9 cellular contexts compared by ENCODE assay signal in genomic region chr18:33560686-33561370, GRCh38. TPM values are rescaled to one million over a fixed set of nuclear protein-coding genes. Genes with fewer than 3 reads are reported as not detected.
DNase-seq lines count a peak whose midpoint lies in the region; ATAC-seq, FAIRE-seq and TF ChIP-seq lines count a peak whose summit lies in the region.
"Had no signal": no experiment of that assay in that cellular context is flagged by ENCODE, and none has a peak within 500 bp of the region (broad histone marks: within the 10 kb centered on the region; RNA-seq: fewer than 3 reads in every experiment).

No MANE protein-coding gene starts in this region.

- H3K27me3 ChIP-seq in pancreas = no peaks in the 10 kb centered on the region
- H3K27me3 ChIP-seq: neutrophil had no signal

- peaks cover 8 to 54% (median 18%) of the 10 kb centered on the region in 6 donors for H3K9me3 Mint-ChIP-seq in immature natural killer cell
- peaks cover 0 to 11% of the 10 kb centered on the region in 2 donors for H3K9me3 Mint-ChIP-seq in stimulated activated naive CD8-positive, alpha-beta T cell treated with anti-CD3 and anti-CD28 coated beads, Interleukin-15, amount 100 ng/mL, for 72 hours

- no peak for ATAC-seq in pancreas
- no peak for ATAC-seq in stimulated activated naive CD8-positive, alpha-beta T cell treated with anti-CD3 and anti-CD28 coated beads, Interleukin-15, amount 100 ng/mL, for 72 hours

- TF ChIP-seq CTCF in fibroblast of the aortic adventitia (IDR thresholded peaks at IDR 0.05; ENCODE audit: insufficient read depth, low read length) (no peak), pancreas (IDR thresholded peaks at IDR 0.05) (no peak)

- no peaks in the 10 kb centered on the region for H3K27me3 Mint-ChIP-seq in immature natural killer cell (ENCODE audit: low read depth in 3 of 3)
- no peaks in the 10 kb centered on the region for H3K27me3 Mint-ChIP-seq in stimulated activated naive CD8-positive, alpha-beta T cell treated with anti-CD3 and anti-CD28 coated beads, Interleukin-15, amount 100 ng/mL, for 72 hours

- peaks cover 0 to 5% (median 0%) of the 10 kb centered on the region in 3 donors for H3K4me1 ChIP-seq in pancreas

- peaks cover 0 to 4% (median 0%) of the 10 kb centered on the region in 3 donors for H3K36me3 Mint-ChIP-seq in immature natural killer cell

- H3K4me3 Mint-ChIP-seq in immature natural killer cell = no peak overlapping the region
- no peak overlapping the region for H3K4me3 Mint-ChIP-seq in stimulated activated naive CD8-positive, alpha-beta T cell treated with anti-CD3 and anti-CD28 coated beads, Interleukin-15, amount 100 ng/mL, for 72 hours

- no peaks in the 10 kb centered on the region for H3K9me3 ChIP-seq in pancreas
- H3K9me3 ChIP-seq: neutrophil had no signal

- no peak overlapping the region for H3K27ac Mint-ChIP-seq in immature natural killer cell
- H3K27ac Mint-ChIP-seq in stimulated activated naive CD8-positive, alpha-beta T cell treated with anti-CD3 and anti-CD28 coated beads, Interleukin-15, amount 100 ng/mL, for 72 hours = peak overlapping the region in 1 of 2 donors; percentile 58

- intact Hi-C loops in pancreas (cut with DNase I) (no loop called here), head of caudate nucleus (cut with DNase I) (no loop called here)

- H3K27ac ChIP-seq in pancreas = no peak overlapping the region
- H3K27ac ChIP-seq: neutrophil had no signal

- no peak overlapping the region for H3K4me3 ChIP-seq in fibroblast of the aortic adventitia (ENCODE audit: low read depth, low read length)
- no peak overlapping the region for H3K4me3 ChIP-seq in pancreas

- DNase-seq in GDM1 (lab: John Stamatoyannopoulos, UW) (peak; percentile 45), H4 (ENCODE audit: low spot score) (peak; percentile 34), NCI-H226 (peak; percentile 29), fibroblast of the aortic adventitia (ENCODE audit: low read depth) (peak; percentile 74), immature natural killer cell (no peak), pancreas (no peak), head of caudate nucleus (no peak)
- no peak for DNase-seq in stimulated activated naive CD8-positive, alpha-beta T cell treated with anti-CD3 and anti-CD28 coated beads, Interleukin-15, amount 100 ng/mL, for 72 hours

- no peaks in the 10 kb centered on the region for H3K4me1 Mint-ChIP-seq in immature natural killer cell
- no peaks in the 10 kb centered on the region for H3K4me1 Mint-ChIP-seq in stimulated activated naive CD8-positive, alpha-beta T cell treated with anti-CD3 and anti-CD28 coated beads, Interleukin-15, amount 100 ng/mL, for 72 hours

- H3K36me3 ChIP-seq in pancreas = no peaks in the 10 kb centered on the region
- H3K36me3 ChIP-seq: neutrophil had no signal

- 85 to 86% methylated on average over 4 of the region's 4 CpGs for WGBS in pancreas, 2 donors

- FAIRE-seq in pancreas (lab: Jason Lieb, UNC) = no peak

RNA-seq across cellular contexts. Expression of gene ASXL3, which starts 17.2 kb away (rescaled TPM):
- total RNA-seq in H4 (2014; rRNA removed; shearing (Covaris generic)) = 0.41 and 1.3 TPM in 2 replicates
- 0.54 TPM in 1 of 2 replicates, not detected in the other for total RNA-seq in fibroblast of the aortic adventitia (ENCODE audit: low replicate concordance)
- not detected for polyA plus RNA-seq in immature natural killer cell
- 1 to 10 TPM; 1.5 to 2.5 (median 1.6) TPM for total RNA-seq in pancreas
- polyA plus RNA-seq in pancreas = under 1 TPM; 0.49 to 0.57 TPM

Comparison
In these comparisons a context has a peak if more than half of its experiments do, and no peak if none do; other contexts are left out.
1. DNase-seq: peak in GDM1 (single experiment), H4 (single experiment), NCI-H226 (single experiment) and fibroblast of the aortic adventitia (single experiment); none in immature natural killer cell (0 of 3), pancreas (0 of 6), head of caudate nucleus (0 of 42) and stimulated activated naive CD8-positive, alpha-beta T cell treated with anti-CD3 and anti-CD28 coated beads, Interleukin-15, amount 100 ng/mL, for 72 hours (0 of 2).